ENCODE assay signal across 30 cellular contexts in the genomic region with DNA sequence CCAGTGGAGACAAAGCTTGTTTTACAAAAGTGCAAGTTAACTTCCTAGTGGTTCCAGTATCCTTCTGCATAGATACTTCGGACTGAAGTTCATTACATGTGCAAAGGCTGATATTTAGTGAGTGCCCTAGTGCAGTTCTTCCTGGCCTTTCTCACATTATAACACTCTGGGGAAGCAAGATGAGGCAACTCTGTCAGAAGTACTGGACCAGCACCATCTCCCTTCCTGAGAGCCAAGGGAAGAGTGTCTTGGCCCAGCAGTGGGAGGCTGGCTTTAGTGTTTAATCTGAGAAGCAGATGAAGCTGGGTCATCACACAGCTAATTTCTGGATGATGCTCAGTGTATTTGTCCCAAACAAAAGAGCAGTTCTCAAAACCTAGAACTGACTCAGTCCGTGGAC.
"Had no signal": no experiment of that assay in that cellular context is flagged by ENCODE, and none has a peak within 500 bp of the region (broad histone marks: within the 10 kb centered on the region; RNA-seq: fewer than 3 reads in every experiment).

No MANE protein-coding gene starts in this region.

- H3K36me3 ChIP-seq: adrenal gland, ascending aorta, breast epithelium, cardiac muscle cell, colonic mucosa, heart right ventricle had no signal

- H3K4me3 ChIP-seq: adrenal gland, ascending aorta, breast epithelium, cardiac muscle cell, colonic mucosa, heart right ventricle had no signal

- H3K27me3 ChIP-seq: adrenal gland, ascending aorta, breast epithelium, cardiac muscle cell, colonic mucosa, heart right ventricle had no signal

- H3K36me3 Mint-ChIP-seq: activated naive CD4-positive, alpha-beta T cell treated with anti-CD3 and anti-CD28 coated beads, Interleukin-2, amount 50 U/mL, for 24 hours had no signal

- DNase-seq: activated CD4-positive, alpha-beta T cell treated with anti-CD3 and anti-CD28 coated beads for 4 hours; activated CD4-positive, alpha-beta T cell treated with anti-CD3 and anti-CD28 coated beads, Interleukin-2, amount 50 U/mL, for 1 hour; activated CD4-positive, alpha-beta T cell treated with anti-CD3 and anti-CD28 coated beads, Interleukin-2, amount 50 U/mL, for 48 hours; activated CD4-positive, CD25-positive, alpha-beta regulatory T cell; activated CD4-positive, CD25-positive, alpha-beta regulatory T cell treated with anti-CD3 and anti-CD28 coated beads, Interleukin-2, amount 50 U/mL, for 72 hours; activated CD8-positive, alpha-beta memory T cell treated with anti-CD3 and anti-CD28 coated beads for 24 hours; activated CD8-positive, alpha-beta T cell treated with anti-CD3 and anti-CD28 coated beads for 36 hours; activated effector memory CD4-positive, alpha-beta T cell treated with Interleukin-2 at 50 U/mL for 16 hours; activated gamma-delta T cell treated with Interleukin-2 at 50 U/mL for 16 hours; activated naive CD4-positive, alpha-beta T cell treated with Interleukin-2 at 50 U/mL for 16 hours; activated naive CD8-positive, alpha-beta T cell treated with anti-CD3 and anti-CD28 coated beads for 36 hours; activated naive CD8-positive, alpha-beta T cell treated with anti-CD3 and anti-CD28 coated beads, Interleukin-2, amount 50 U/mL, for 24 hours; activated T-cell treated with anti-CD3 and anti-CD28 coated beads, Interleukin-2, amount 50 U/mL, for 4 hours; adrenal gland; amygdala; central memory CD4-positive, alpha-beta T cell; cerebellar nuclear complex; colonic mucosa; effector CD8-positive, alpha-beta T cell; foreskin fibroblast; heart right ventricle; T-helper 1 cell; T-helper 17 cell had no signal

- H3K27me3 Mint-ChIP-seq: activated CD8-positive, alpha-beta T cell treated with anti-CD3 and anti-CD28 coated beads for 36 hours; activated naive CD4-positive, alpha-beta T cell treated with anti-CD3 and anti-CD28 coated beads, Interleukin-2, amount 50 U/mL, for 24 hours; activated naive CD8-positive, alpha-beta T cell treated with anti-CD3 and anti-CD28 coated beads for 36 hours; activated naive CD8-positive, alpha-beta T cell treated with anti-CD3 and anti-CD28 coated beads, Interleukin-2, amount 50 U/mL, for 24 hours; activated T-helper 17 cell treated with anti-CD3 and anti-CD28 coated beads, Interleukin-2, amount 50 U/mL, for 72 hours; T-helper 17 cell had no signal

- H3K9me3 ChIP-seq: ascending aorta, colonic mucosa had no signal

- H3K27ac ChIP-seq: adrenal gland, ascending aorta, breast epithelium, cardiac muscle cell, colonic mucosa, epithelial cell of prostate, heart right ventricle had no signal

- H3K4me3 Mint-ChIP-seq: activated CD8-positive, alpha-beta T cell treated with anti-CD3 and anti-CD28 coated beads for 36 hours; activated naive CD4-positive, alpha-beta T cell treated with anti-CD3 and anti-CD28 coated beads, Interleukin-2, amount 50 U/mL, for 24 hours; activated naive CD8-positive, alpha-beta T cell treated with anti-CD3 and anti-CD28 coated beads for 36 hours; activated naive CD8-positive, alpha-beta T cell treated with anti-CD3 and anti-CD28 coated beads, Interleukin-2, amount 50 U/mL, for 24 hours; activated T-cell treated with anti-CD3 and anti-CD28 coated beads, Interleukin-2, amount 50 U/mL, for 4 hours; activated T-helper 17 cell treated with anti-CD3 and anti-CD28 coated beads, Interleukin-2, amount 50 U/mL, for 72 hours; brain; T-helper 17 cell had no signal

- H3K4me1 ChIP-seq: adrenal gland, ascending aorta, breast epithelium, colonic mucosa, heart right ventricle had no signal

- H3K27ac Mint-ChIP-seq: activated CD8-positive, alpha-beta T cell treated with anti-CD3 and anti-CD28 coated beads for 36 hours; activated naive CD4-positive, alpha-beta T cell treated with anti-CD3 and anti-CD28 coated beads, Interleukin-2, amount 50 U/mL, for 24 hours; activated naive CD8-positive, alpha-beta T cell treated with anti-CD3 and anti-CD28 coated beads for 36 hours; activated naive CD8-positive, alpha-beta T cell treated with anti-CD3 and anti-CD28 coated beads, Interleukin-2, amount 50 U/mL, for 24 hours; activated T-helper 17 cell treated with anti-CD3 and anti-CD28 coated beads, Interleukin-2, amount 50 U/mL, for 72 hours; T-helper 17 cell had no signal

- H3K4me1 Mint-ChIP-seq: activated naive CD4-positive, alpha-beta T cell treated with anti-CD3 and anti-CD28 coated beads, Interleukin-2, amount 50 U/mL, for 24 hours; activated naive CD8-positive, alpha-beta T cell treated with anti-CD3 and anti-CD28 coated beads for 36 hours; activated naive CD8-positive, alpha-beta T cell treated with anti-CD3 and anti-CD28 coated beads, Interleukin-2, amount 50 U/mL, for 24 hours; activated T-helper 17 cell treated with anti-CD3 and anti-CD28 coated beads, Interleukin-2, amount 50 U/mL, for 72 hours; brain; T-helper 17 cell had no signal

- ATAC-seq: activated CD8-positive, alpha-beta T cell treated with anti-CD3 and anti-CD28 coated beads for 36 hours; activated naive CD8-positive, alpha-beta T cell treated with anti-CD3 and anti-CD28 coated beads, Interleukin-2, amount 50 U/mL, for 24 hours; activated T-cell treated with anti-CD3 and anti-CD28 coated beads, Interleukin-2, amount 50 U/mL, for 4 hours; activated T-helper 17 cell treated with anti-CD3 and anti-CD28 coated beads, Interleukin-2, amount 50 U/mL, for 72 hours; T-helper 17 cell had no signal
